Comparison of ENCODE assay signal across 8 cellular contexts in the genomic region with DNA sequence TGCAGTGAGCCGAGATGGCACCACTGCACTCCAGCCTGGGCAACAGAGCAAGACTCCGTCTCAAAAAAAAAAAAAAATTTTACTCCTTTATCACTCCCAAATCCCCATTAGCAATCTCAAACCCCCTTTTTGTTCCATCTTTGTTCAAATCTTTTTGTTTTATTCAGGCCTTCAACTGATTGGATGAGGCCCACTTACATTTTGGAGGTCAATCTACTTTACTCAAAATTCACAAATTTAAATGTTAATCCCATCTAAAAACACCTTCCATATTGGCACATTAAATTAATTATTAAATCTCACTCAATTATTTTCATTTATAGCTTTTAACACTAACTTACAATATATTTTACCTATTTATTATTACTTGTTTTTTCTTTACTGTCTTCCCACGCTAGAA.
"Had no signal": no experiment of that assay in that cellular context is flagged by ENCODE, and none has a peak within 500 bp of the region (broad histone marks: within the 10 kb centered on the region; RNA-seq: fewer than 3 reads in every experiment).

No MANE protein-coding gene starts in this region.

- DNase-seq: H9, HCEC 1CT, IMR-90, KBM-7 had no signal

- H3K4me3 ChIP-seq: GM23338 had no signal

- H3K4me2 ChIP-seq: GM23338, KMS-11 had no signal

- H3K4me3 Mint-ChIP-seq: GM23338, H9 had no signal

- H3K9ac ChIP-seq: KMS-11 had no signal

- H3K4me1 Mint-ChIP-seq: GM23338, H9 had no signal

- ATAC-seq: GM23338 had no signal

- FAIRE-seq: H1, H54 had no signal

- H3K27ac Mint-ChIP-seq: GM23338, H9 had no signal

- H3K27ac ChIP-seq: KMS-11 had no signal
